28 cellular contexts compared by ENCODE assay signal in genomic region chr6:146893690-146894089, GRCh38.
"Had no signal": no experiment of that assay in that cellular context is flagged by ENCODE, and none has a peak within 500 bp of the region (broad histone marks: within the 10 kb centered on the region; RNA-seq: fewer than 3 reads in every experiment).

No MANE protein-coding gene starts in this region.

- H3K9ac ChIP-seq: neural progenitor cell had no signal

- H3K36me3 ChIP-seq: neural progenitor cell, ovary, prostate gland, right lobe of liver, sigmoid colon, suprapubic skin, tibial artery, transverse colon, upper lobe of left lung, vagina had no signal

- H3K4me2 ChIP-seq: neural progenitor cell had no signal

- H3K4me3 ChIP-seq: neural progenitor cell, ovary, prostate gland, right lobe of liver, sigmoid colon, suprapubic skin, testis, tibial artery, transverse colon, upper lobe of left lung, vagina had no signal

- H3K27ac ChIP-seq: neural progenitor cell, ovary, prostate gland, right lobe of liver, sigmoid colon, suprapubic skin, testis, tibial artery, transverse colon, upper lobe of left lung, vagina had no signal

- FAIRE-seq: small intestine, urothelium cell line had no signal

- H3K4me1 Mint-ChIP-seq: natural killer cell; stimulated activated memory B cell treated with anti-CD40 and anti-IgM and Interleukin-4, amounts not matched to agents 10 μg/mL and 1 μg/mL and 100 μg/mL, for 72 hours had no signal

- DNase-seq: naive thymus-derived CD4-positive, alpha-beta T cell; natural killer cell; occipital lobe; ovary; right cardiac atrium; right lobe of liver; sigmoid colon; small intestine; stimulated activated CD4-positive, alpha-beta T cell treated with anti-CD3 and anti-CD28 coated beads, Interleukin-15, amount 100 ng/mL, for 24 hours; stimulated activated CD4-positive, alpha-beta T cell treated with anti-CD3 and anti-CD28 coated beads, Interleukin-2, amount 100 ng/mL, for 24 hours; stimulated activated CD4-positive, alpha-beta T cell treated with anti-CD3 and anti-CD28 coated beads, Interleukin-2, amount 100 ng/mL, for 48 hours; stimulated activated CD4-positive, alpha-beta T cell treated with anti-CD3 and anti-CD28 coated beads, Interleukin-4, amount 100 ng/mL, for 24 hours; stimulated activated CD8-positive, alpha-beta memory T cell treated with anti-CD3 and anti-CD28 coated beads, Interleukin-4, amount 100 ng/mL, for 48 hours; stimulated activated naive CD4-positive, alpha-beta T cell; stimulated activated naive CD8-positive, alpha-beta T cell treated with anti-CD3 and anti-CD28 coated beads, Interleukin-15, amount 100 ng/mL, for 72 hours; stimulated activated naive CD8-positive, alpha-beta T cell treated with anti-CD3 and anti-CD28 coated beads, Interleukin-15, Interleukin-2, amounts not matched to agents 100 U/mL and 50 U/mL, for 24 hours; substantia nigra; testis; tibial artery; transverse colon; upper lobe of left lung had no signal

- H2AFZ ChIP-seq: neural progenitor cell had no signal

- H3K4me1 ChIP-seq: neural progenitor cell, prostate gland, right lobe of liver, sigmoid colon, suprapubic skin, testis, tibial artery, transverse colon, upper lobe of left lung had no signal

- H3K27ac Mint-ChIP-seq: naive thymus-derived CD4-positive, alpha-beta T cell; natural killer cell; nephron; neural progenitor cell; stimulated activated memory B cell treated with anti-CD40 and anti-IgM and Interleukin-4, amounts not matched to agents 10 μg/mL and 1 μg/mL and 100 μg/mL, for 72 hours had no signal

- H3K4me3 Mint-ChIP-seq: naive thymus-derived CD4-positive, alpha-beta T cell; natural killer cell; nephron; neural progenitor cell; stimulated activated memory B cell treated with anti-CD40 and anti-IgM and Interleukin-4, amounts not matched to agents 10 μg/mL and 1 μg/mL and 100 μg/mL, for 72 hours; stimulated activated naive CD8-positive, alpha-beta T cell treated with anti-CD3 and anti-CD28 coated beads, Interleukin-15, amount 100 ng/mL, for 72 hours had no signal

- ATAC-seq: naive thymus-derived CD4-positive, alpha-beta T cell; natural killer cell; right cardiac atrium; right lobe of liver; stimulated activated memory B cell treated with anti-CD40 and anti-IgM and Interleukin-4, amounts not matched to agents 10 μg/mL and 1 μg/mL and 100 μg/mL, for 72 hours; stimulated activated naive CD8-positive, alpha-beta T cell treated with anti-CD3 and anti-CD28 coated beads, Interleukin-15, amount 100 ng/mL, for 72 hours; stimulated activated naive CD8-positive, alpha-beta T cell treated with anti-CD3 and anti-CD28 coated beads, Interleukin-15, Interleukin-2, amounts not matched to agents 100 U/mL and 50 U/mL, for 24 hours had no signal

- H3K27me3 ChIP-seq: neural progenitor cell, ovary, right lobe of liver, sigmoid colon, suprapubic skin, testis, tibial artery, transverse colon, upper lobe of left lung, vagina had no signal

- H3K36me3 Mint-ChIP-seq: natural killer cell; neural progenitor cell; stimulated activated memory B cell treated with anti-CD40 and anti-IgM and Interleukin-4, amounts not matched to agents 10 μg/mL and 1 μg/mL and 100 μg/mL, for 72 hours had no signal

- H3K9me3 Mint-ChIP-seq: nephron; neural progenitor cell; stimulated activated memory B cell treated with anti-CD40 and anti-IgM and Interleukin-4, amounts not matched to agents 10 μg/mL and 1 μg/mL and 100 μg/mL, for 72 hours; stimulated activated naive CD8-positive, alpha-beta T cell treated with anti-CD3 and anti-CD28 coated beads, Interleukin-15, amount 100 ng/mL, for 72 hours had no signal

- H3K9me3 ChIP-seq: ovary, prostate gland, right lobe of liver, sigmoid colon, suprapubic skin, testis, tibial artery, transverse colon, upper lobe of left lung, vagina had no signal
